ENCODE assay signal across 9 cellular contexts in genomic region chr17:77332981-77333685, GRCh38.
DNase-seq lines count a peak whose midpoint lies in the region; ATAC-seq, FAIRE-seq and TF ChIP-seq lines count a peak whose summit lies in the region.
"Had no signal": no experiment of that assay in that cellular context is flagged by ENCODE, and none has a peak within 500 bp of the region (broad histone marks: within the 10 kb centered on the region; RNA-seq: fewer than 3 reads in every experiment).

No MANE protein-coding gene starts in this region.

- H4K5ac ChIP-seq in mesendoderm (ENCODE audit: low read length), result no peak overlapping the region

- H3K79me2 ChIP-seq in mesendoderm (ENCODE audit: control insufficient read depth, insufficient read depth, low read length), result no peaks in the 10 kb centered on the region

- H3K79me1 ChIP-seq in mesendoderm (ENCODE audit: low read length), result no peaks in the 10 kb centered on the region

- no peak overlapping the region for H3K9ac ChIP-seq in mesendoderm (ENCODE audit: low read length)

- H3K36me3 ChIP-seq in esophagus (ENCODE audit: control insufficient read depth in 2 of 2, insufficient read depth in 2 of 2, low read length in 1 of 2), result no peaks in the 10 kb centered on the region
- no peaks in the 10 kb centered on the region for H3K36me3 ChIP-seq in mesendoderm (ENCODE audit: control insufficient read depth, insufficient read depth, low read length)

- H4K8ac ChIP-seq in mesendoderm (ENCODE audit: low read depth, low read length), result no peak overlapping the region

- H3K9me3 ChIP-seq in esophagus (ENCODE audit: control insufficient read depth in 2 of 2, insufficient read depth in 1 of 2, low read depth in 1 of 2, low read length in 1 of 2), result no peaks in the 10 kb centered on the region

- H2AK5ac ChIP-seq in mesendoderm (ENCODE audit: low read length), result no peak overlapping the region

- H3K23ac ChIP-seq in mesendoderm (ENCODE audit: low read length), result no peak overlapping the region

- H2BK5ac ChIP-seq in mesendoderm (ENCODE audit: low read length), result no peak overlapping the region

- no peak overlapping the region for H3K18ac ChIP-seq in mesendoderm (ENCODE audit: low read length)

- H3K4me1 ChIP-seq in esophagus (ENCODE audit: control insufficient read depth in 2 of 2, insufficient read depth in 2 of 2, low read length in 1 of 2), result peaks cover 2 to 8% of the 10 kb centered on the region in 2 donors
- no peaks in the 10 kb centered on the region for H3K4me1 ChIP-seq in mesendoderm (ENCODE audit: control insufficient read depth, low read depth, low read length)

- H3K56ac ChIP-seq in mesendoderm (ENCODE audit: low read length), result no peak overlapping the region

- H2BK120ac ChIP-seq in mesendoderm (ENCODE audit: low read depth, low read length), result no peak overlapping the region

- H3K27me3 ChIP-seq in esophagus (ENCODE audit: control insufficient read depth in 1 of 2, insufficient read depth in 2 of 2, low read length in 2 of 2) (no peaks in the 10 kb centered on the region), mesendoderm (ENCODE audit: insufficient read depth, low read length, poor library complexity) (no peaks in the 10 kb centered on the region)

- peak overlapping the region; percentile 77 for H3K27ac Mint-ChIP-seq in stimulated activated memory B cell treated with anti-CD40 and anti-IgM and Interleukin-4, amounts not matched to agents 10 μg/mL and 1 μg/mL and 100 μg/mL, for 72 hours

- no peak for ATAC-seq in stimulated activated memory B cell treated with anti-CD40 and anti-IgM and Interleukin-4, amounts not matched to agents 10 μg/mL and 1 μg/mL and 100 μg/mL, for 72 hours
- ATAC-seq in GM19452 (IDR thresholded peaks at IDR 0.05; ENCODE audit: unreplicated experiment), result no peak

- no peak overlapping the region for H3K4me3 ChIP-seq in esophagus (ENCODE audit: low read depth in 1 of 2, low read length in 2 of 2)
- H3K4me3 ChIP-seq in mesendoderm (ENCODE audit: low read length), result no peak overlapping the region

- peaks cover 6% of the 10 kb centered on the region for H3K36me3 Mint-ChIP-seq in stimulated activated memory B cell treated with anti-CD40 and anti-IgM and Interleukin-4, amounts not matched to agents 10 μg/mL and 1 μg/mL and 100 μg/mL, for 72 hours

- no peaks in the 10 kb centered on the region for H3K27me3 Mint-ChIP-seq in stimulated activated memory B cell treated with anti-CD40 and anti-IgM and Interleukin-4, amounts not matched to agents 10 μg/mL and 1 μg/mL and 100 μg/mL, for 72 hours

- no peak overlapping the region for H3K4ac ChIP-seq in mesendoderm (ENCODE audit: low read depth, low read length)

- 49 to 63% methylated on average over 7 of the region's 7 CpGs for WGBS in esophagus, 2 donors
- WGBS in mesendoderm (ENCODE audit: extremely low coverage, insufficient coverage, low lambda C conversion rate), result no CpG with 5 or more reads among the region's 7 CpGs

- H2BK15ac ChIP-seq in mesendoderm (replicated peaks; ENCODE audit: low read depth), result no peak overlapping the region

- H3K4me3 Mint-ChIP-seq in stimulated activated memory B cell treated with anti-CD40 and anti-IgM and Interleukin-4, amounts not matched to agents 10 μg/mL and 1 μg/mL and 100 μg/mL, for 72 hours, result peak overlapping the region; percentile 12

- peaks cover 6% of the 10 kb centered on the region for H3K9me3 Mint-ChIP-seq in stimulated activated memory B cell treated with anti-CD40 and anti-IgM and Interleukin-4, amounts not matched to agents 10 μg/mL and 1 μg/mL and 100 μg/mL, for 72 hours

- DNase-seq in NCI-H82 (lab: John Stamatoyannopoulos, UW) (peak; percentile 51), NCI-H82 treated with DMSO at 0.1 percent for 48 hours (lab: John Stamatoyannopoulos, UW; ENCODE audit: unreplicated experiment) (no peak), T1000 (lab: John Stamatoyannopoulos, UW) (peak; percentile 44), H54 (ENCODE audit: insufficient read length, low spot score) (no peak), mesendoderm (no peak)

- H3K4me1 Mint-ChIP-seq in stimulated activated memory B cell treated with anti-CD40 and anti-IgM and Interleukin-4, amounts not matched to agents 10 μg/mL and 1 μg/mL and 100 μg/mL, for 72 hours, result peaks cover 55% of the 10 kb centered on the region

- H3K27ac ChIP-seq in esophagus (ENCODE audit: low read depth in 2 of 2, low read length in 1 of 2), result peak overlapping the region; percentile 31 to 73
- H3K27ac ChIP-seq in mesendoderm (ENCODE audit: low read depth, low read length), result no peak overlapping the region
- H3K27ac ChIP-seq: C4-2B had no signal

- H3K4me2 ChIP-seq in mesendoderm (ENCODE audit: low read length), result no peak overlapping the region

- FAIRE-seq in H54 (lab: Jason Lieb, UNC), result no peak

- no peak for TF ChIP-seq POLR2A in H54 (IDR thresholded peaks at IDR 0.05; ENCODE audit: low read depth, low read length)

Comparison
In these comparisons a context has a peak if more than half of its experiments do, and no peak if none do; other contexts are left out.
1. DNase-seq: peak in NCI-H82 (single experiment) and T1000 (single experiment); none in NCI-H82 treated with DMSO at 0.1 percent for 48 hours (single experiment), H54 (single experiment) and mesendoderm (single experiment).